16 cellular contexts compared by ENCODE assay signal in genomic region chr3:128807186-128807830, GRCh38.
DNase-seq lines count a peak whose midpoint lies in the region; ATAC-seq and TF ChIP-seq lines count a peak whose summit lies in the region.
"Had no signal": no experiment of that assay in that cellular context is flagged by ENCODE, and none has a peak within 500 bp of the region (broad histone marks: within the 10 kb centered on the region; RNA-seq: fewer than 3 reads in every experiment).

No MANE protein-coding gene starts in this region.

- dilution Hi-C loops in IMR-90 (cut with HindIII; ENCODE audit: low sequenced_read_pairs, unreplicated experiment) = no loop called here

- H2AFZ ChIP-seq in IMR-90 (replicated peaks; ENCODE audit: low read length, poor library complexity) = peak overlapping the region; percentile 44
- H2AFZ ChIP-seq: neural progenitor cell had no signal

- H3K23ac ChIP-seq in IMR-90 (ENCODE audit: low read depth, low read length) = no peak overlapping the region

- POLR2A ChIA-PET in activated CD8-positive, alpha-beta T cell treated with anti-CD3 and anti-CD28 coated beads for 36 hours (lab: Charles Lee) = interaction anchor here (0.5 kb wide), 1 partner anchor 9 kb away, joined by 3 read pairs; no protein-coding TSS in a partner anchor
- POLR2A ChIA-PET in activated CD8-positive, alpha-beta T cell treated with anti-CD3 and anti-CD28 coated beads, Interleukin-2, amount 10 ng/mL, durations not matched to agents 7 days and 5 days (lab: Charles Lee) = interaction anchor here (1.5 kb wide), 1 partner anchor 127 kb away, joined by 5 read pairs; no protein-coding TSS in a partner anchor
- POLR2A ChIA-PET in IMR-90 (lab: Charles Lee; ENCODE audit: unreplicated experiment) = no interaction called here

- H3K9me1 ChIP-seq in IMR-90 (ENCODE audit: insufficient read depth, low read length) = peaks cover 25% of the 10 kb centered on the region

- no peak overlapping the region for H2BK5ac ChIP-seq in IMR-90 (ENCODE audit: low read depth, low read length, poor library complexity, severe bottlenecking)

- no peak overlapping the region for H3K18ac ChIP-seq in IMR-90 (ENCODE audit: low read depth, low read length)

- no peaks in the 10 kb centered on the region for H3K27me3 Mint-ChIP-seq in activated CD8-positive, alpha-beta T cell treated with anti-CD3 and anti-CD28 coated beads for 36 hours
- no peaks in the 10 kb centered on the region for H3K27me3 Mint-ChIP-seq in activated CD8-positive, alpha-beta T cell treated with anti-CD3 and anti-CD28 coated beads, Interleukin-2, amount 10 ng/mL, durations not matched to agents 7 days and 5 days (ENCODE audit: low read depth)

- no peak overlapping the region for H2AK5ac ChIP-seq in IMR-90 (ENCODE audit: low read depth, low read length)

- H3K4me1 Mint-ChIP-seq in activated CD8-positive, alpha-beta T cell treated with anti-CD3 and anti-CD28 coated beads for 36 hours (ENCODE audit: low read depth) = peaks cover 53% of the 10 kb centered on the region
- H3K4me1 Mint-ChIP-seq in activated CD8-positive, alpha-beta T cell treated with anti-CD3 and anti-CD28 coated beads, Interleukin-2, amount 10 ng/mL, durations not matched to agents 7 days and 5 days (ENCODE audit: low read depth) = peaks cover 38% of the 10 kb centered on the region
- H3K4me1 Mint-ChIP-seq: neural progenitor cell had no signal

- WGBS in IMR-90 (ENCODE audit: extremely low coverage in 2 of 2, insufficient read length in 1 of 2), 2 experiments = 100% methylated on average over 5 of the region's 9 CpGs; no CpG with 5 or more reads in 1 of the 2 experiments

- in situ Hi-C loops in IMR-90 (cut with MboI; ENCODE audit: low sequenced_read_pairs) = no loop called here

- no peaks in the 10 kb centered on the region for H3K9me3 Mint-ChIP-seq in activated CD8-positive, alpha-beta T cell treated with anti-CD3 and anti-CD28 coated beads for 36 hours
- H3K9me3 Mint-ChIP-seq in activated CD8-positive, alpha-beta T cell treated with anti-CD3 and anti-CD28 coated beads, Interleukin-2, amount 10 ng/mL, durations not matched to agents 7 days and 5 days (ENCODE audit: insufficient read depth) = no peaks in the 10 kb centered on the region
- H3K9me3 Mint-ChIP-seq: neural progenitor cell had no signal

- H3K56ac ChIP-seq in IMR-90 (ENCODE audit: extremely low read depth, insufficient read depth, low read length) = no peak overlapping the region

- H3K27ac ChIP-seq in IMR-90 (ENCODE audit: insufficient read depth, low read length) (no peak overlapping the region), neutrophil (peak overlapping the region; percentile 94)
- peak overlapping the region; percentile 47 for H3K27ac ChIP-seq in effector memory CD4-positive, alpha-beta T cell (ENCODE audit: insufficient read depth, low read length, poor library complexity, severe bottlenecking)
- H3K27ac ChIP-seq: A549, neural progenitor cell had no signal

- H2AK9ac ChIP-seq in IMR-90 (replicated peaks; ENCODE audit: low read depth, low read length, poor library complexity) = no peak overlapping the region

- H3K36me3 Mint-ChIP-seq in activated CD8-positive, alpha-beta T cell treated with anti-CD3 and anti-CD28 coated beads for 36 hours (ENCODE audit: low read depth) = peaks cover 60% of the 10 kb centered on the region
- H3K36me3 Mint-ChIP-seq in activated CD8-positive, alpha-beta T cell treated with anti-CD3 and anti-CD28 coated beads, Interleukin-2, amount 10 ng/mL, durations not matched to agents 7 days and 5 days (ENCODE audit: low read depth) = peaks cover 62% of the 10 kb centered on the region

- H3K4me3 Mint-ChIP-seq in activated CD8-positive, alpha-beta T cell treated with anti-CD3 and anti-CD28 coated beads for 36 hours = no peak overlapping the region
- H3K4me3 Mint-ChIP-seq in activated CD8-positive, alpha-beta T cell treated with anti-CD3 and anti-CD28 coated beads, Interleukin-2, amount 10 ng/mL, durations not matched to agents 7 days and 5 days = no peak overlapping the region
- H3K4me3 Mint-ChIP-seq: neural progenitor cell had no signal

- H3K27ac Mint-ChIP-seq in activated CD8-positive, alpha-beta T cell treated with anti-CD3 and anti-CD28 coated beads for 36 hours = peak overlapping the region; percentile 88
- no peak overlapping the region for H3K27ac Mint-ChIP-seq in activated CD8-positive, alpha-beta T cell treated with anti-CD3 and anti-CD28 coated beads, Interleukin-2, amount 10 ng/mL, durations not matched to agents 7 days and 5 days
- H3K27ac Mint-ChIP-seq: neural progenitor cell had no signal

- no peak overlapping the region for H3K4ac ChIP-seq in IMR-90 (ENCODE audit: low read depth, low read length)

- no peak overlapping the region for H3K9ac ChIP-seq in IMR-90 (ENCODE audit: low read depth, low read length)
- H3K9ac ChIP-seq: neural progenitor cell had no signal

- peaks cover 48 to 77% of the 10 kb centered on the region in 2 experiments for H3K79me1 ChIP-seq in IMR-90 (ENCODE audit: low read depth in 1 of 2, low read length in 2 of 2)

- intact Hi-C loops in activated CD8-positive, alpha-beta T cell treated with anti-CD3 and anti-CD28 coated beads for 36 hours (cut with micrococcal nuclease) = no loop called here
- intact Hi-C loops in IMR-90 (cut with micrococcal nuclease) = no loop called here

- no peak overlapping the region for H2BK15ac ChIP-seq in IMR-90 (ENCODE audit: low read depth, low read length)

- ATAC-seq in activated CD8-positive, alpha-beta T cell treated with anti-CD3 and anti-CD28 coated beads for 36 hours = no peak
- no peak for ATAC-seq in activated CD8-positive, alpha-beta T cell treated with anti-CD3 and anti-CD28 coated beads, Interleukin-2, amount 10 ng/mL, durations not matched to agents 7 days and 5 days
- ATAC-seq in IMR-90 (ENCODE audit: low read depth) (no peak), GM18870 (IDR thresholded peaks at IDR 0.05; ENCODE audit: unreplicated experiment) (no peak)
- ATAC-seq: A549, sciatic nerve had no signal

- no peak for TF ChIP-seq CTCF in activated CD8-positive, alpha-beta T cell treated with anti-CD3 and anti-CD28 coated beads for 36 hours (IDR thresholded peaks at IDR 0.05)
- TF ChIP-seq CTCF in IMR-90 (conservative IDR thresholded peaks at IDR 0.05; ENCODE audit: low read depth, low read length) = no peak
- TF ChIP-seq CTCF in neutrophil (IDR thresholded peaks at IDR 0.05) = no peak

- BruUV-seq in IMR-90 (replicated peaks; lab: Mats Ljungman, UMichigan) = no TSS peak

- no peak overlapping the region for H3K14ac ChIP-seq in IMR-90 (replicated peaks; ENCODE audit: low read depth, low read length)

- H3K4me3 ChIP-seq in IMR-90 (ENCODE audit: insufficient read depth, low read depth, low read length) (no peak overlapping the region), neutrophil (ENCODE audit: low read depth in 1 of 2, low read length in 1 of 2) (no peak overlapping the region), H7 (ENCODE audit: insufficient read depth, low read depth, low read length) (no peak overlapping the region)
- no peak overlapping the region for H3K4me3 ChIP-seq in effector memory CD4-positive, alpha-beta T cell (ENCODE audit: insufficient read depth, low read depth, low read length, poor library complexity, severe bottlenecking)
- H3K4me3 ChIP-seq: A549, neural progenitor cell had no signal

- no peak for TF ChIP-seq RAD21 in IMR-90 (IDR thresholded peaks at IDR 0.05; ENCODE audit: low read length)

- no peak overlapping the region for H4K8ac ChIP-seq in IMR-90 (ENCODE audit: low read depth in 2 of 2, low read length in 2 of 2)

- H4K20me1 ChIP-seq in IMR-90 (ENCODE audit: insufficient read depth, low read length) = peaks cover 30% of the 10 kb centered on the region

- no peak overlapping the region for H2BK20ac ChIP-seq in IMR-90 (ENCODE audit: low read depth, low read length)

- no peak overlapping the region for H3K4me2 ChIP-seq in IMR-90 (ENCODE audit: low read depth, low read length)
- H3K4me2 ChIP-seq: A549, neural progenitor cell had no signal

- CTCF ChIA-PET in activated CD8-positive, alpha-beta T cell treated with anti-CD3 and anti-CD28 coated beads for 36 hours (lab: Charles Lee) = interaction anchor here (0.9 to 1.5 kb wide), 5 partner anchors 8 to 127 kb away, joined by 3 to 4 read pairs (median 4); no protein-coding TSS in a partner anchor
- CTCF ChIA-PET in activated CD8-positive, alpha-beta T cell treated with anti-CD3 and anti-CD28 coated beads, Interleukin-2, amount 10 ng/mL, durations not matched to agents 7 days and 5 days (lab: Charles Lee) = interaction anchor here (1.0 to 1.6 kb wide), 3 partner anchors 12 to 189 kb away, joined by 3 to 9 read pairs (median 9); no protein-coding TSS in a partner anchor
- CTCF ChIA-PET in IMR-90 (lab: Yijun Ruan, JAX) = no interaction called here

- H3K4me1 ChIP-seq in IMR-90 (ENCODE audit: control insufficient read depth, insufficient read depth, low read length) (peaks cover 8% of the 10 kb centered on the region), neutrophil (ENCODE audit: control insufficient read depth in 1 of 2, insufficient read depth in 1 of 2, low read depth in 1 of 2, low read length in 1 of 2) (peaks cover 72 to 88% of the 10 kb centered on the region in 2 experiments)
- H3K4me1 ChIP-seq in effector memory CD4-positive, alpha-beta T cell (ENCODE audit: control insufficient read depth, insufficient read depth, low read length, poor library complexity, severe bottlenecking) = peaks cover 16% of the 10 kb centered on the region
- H3K4me1 ChIP-seq: neural progenitor cell had no signal

- H3K9me3 ChIP-seq in IMR-90 (ENCODE audit: control insufficient read depth, insufficient read depth, low read length) (no peaks in the 10 kb centered on the region), neutrophil (no peaks in the 10 kb centered on the region)
- no peaks in the 10 kb centered on the region for H3K9me3 ChIP-seq in effector memory CD4-positive, alpha-beta T cell (ENCODE audit: control insufficient read depth, low read length)
- H3K9me3 ChIP-seq: A549 had no signal

- no peak for TF ChIP-seq POLR2A in IMR-90 (IDR thresholded peaks at IDR 0.05; ENCODE audit: low read depth, low read length)

- H4K5ac ChIP-seq in IMR-90 (ENCODE audit: low read depth, low read length) = no peak overlapping the region

- H3K36me3 ChIP-seq in IMR-90 (ENCODE audit: control insufficient read depth, insufficient read depth, low read length) (peaks cover 42% of the 10 kb centered on the region), neutrophil (peaks cover 38% of the 10 kb centered on the region), H7 (replicated peaks; ENCODE audit: control insufficient read depth, insufficient read depth, low read length) (peaks cover 26% of the 10 kb centered on the region)
- H3K36me3 ChIP-seq in effector memory CD4-positive, alpha-beta T cell (ENCODE audit: control insufficient read depth, insufficient read depth, low read length) = peaks cover 45% of the 10 kb centered on the region
- H3K36me3 ChIP-seq: neural progenitor cell had no signal

- DNase-seq in activated CD8-positive, alpha-beta T cell treated with anti-CD3 and anti-CD28 coated beads for 36 hours = no peak
- no peak for DNase-seq in activated CD8-positive, alpha-beta T cell treated with anti-CD3 and anti-CD28 coated beads, Interleukin-2, amount 10 ng/mL, durations not matched to agents 7 days and 5 days
- DNase-seq in IMR-90 (no peak), H7 (no peak), GOT3 (lab: John Stamatoyannopoulos, UW) (no peak)
- DNase-seq in effector memory CD4-positive, alpha-beta T cell = no peak
- DNase-seq: effector CD8-positive, alpha-beta T cell; EL; NCI-H1436 treated with DMSO at 0.1 percent for 48 hours; NCI-H345; stimulated activated CD4-positive, alpha-beta T cell treated with anti-CD3 and anti-CD28 coated beads, Interleukin-4, amount 100 ng/mL, for 24 hours had no signal

- no peak overlapping the region for H4K91ac ChIP-seq in IMR-90 (ENCODE audit: insufficient read depth, low read depth, low read length)

- H2BK120ac ChIP-seq in IMR-90 (ENCODE audit: low read depth, low read length) = no peak overlapping the region

- H3K27me3 ChIP-seq in IMR-90 (ENCODE audit: control insufficient read depth, insufficient read depth, low read length) = no peaks in the 10 kb centered on the region
- no peaks in the 10 kb centered on the region for H3K27me3 ChIP-seq in effector memory CD4-positive, alpha-beta T cell (replicated peaks; ENCODE audit: control insufficient read depth, insufficient read depth, low read length, poor library complexity, severe bottlenecking)
- no peaks in the 10 kb centered on the region for H3K27me3 ChIP-seq in neutrophil
- no peaks in the 10 kb centered on the region for H3K27me3 ChIP-seq in H7 (ENCODE audit: control insufficient read depth, insufficient read depth, low read length)
- H3K27me3 ChIP-seq: neural progenitor cell had no signal
